Comparison of ENCODE assay signal across 24 cellular contexts in the genomic region with DNA sequence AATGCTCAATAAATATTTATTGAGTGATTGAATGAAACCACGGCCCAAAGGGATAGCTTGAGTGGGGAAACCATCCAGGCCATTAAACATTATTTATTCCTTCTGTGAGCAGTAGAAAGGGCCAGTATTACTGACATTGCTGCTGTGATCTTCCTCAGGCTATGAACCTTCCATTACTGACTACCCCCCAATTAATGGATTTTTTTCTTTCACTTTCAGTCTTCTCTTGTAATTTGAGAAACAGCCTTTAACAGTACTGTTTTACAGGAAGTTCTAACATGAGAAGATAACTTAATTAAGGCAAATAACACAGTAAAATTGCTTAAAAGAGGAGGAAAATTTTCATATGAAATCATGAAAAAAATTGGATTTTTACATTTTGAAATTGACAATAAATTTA.
"Had no signal": no experiment of that assay in that cellular context is flagged by ENCODE, and none has a peak within 500 bp of the region (broad histone marks: within the 10 kb centered on the region; RNA-seq: fewer than 3 reads in every experiment).

No MANE protein-coding gene starts in this region.

- H3K4me1 ChIP-seq: adrenal gland, body of pancreas, left lung, lower lobe of right lung, right lobe of liver, testis, transverse colon had no signal

- H3K4me1 Mint-ChIP-seq: activated CD4-positive, alpha-beta T cell treated with anti-CD3 and anti-CD28 coated beads, Interleukin-2, amount 10 ng/mL, durations not matched to agents 24 days and 14 days; activated naive CD8-positive, alpha-beta T cell treated with anti-CD3 and anti-CD28 coated beads for 36 hours had no signal

- H3K27ac Mint-ChIP-seq: activated CD4-positive, alpha-beta memory T cell treated with anti-CD3 and anti-CD28 coated beads for 36 hours; activated CD4-positive, alpha-beta T cell treated with anti-CD3 and anti-CD28 coated beads, Interleukin-2, amount 10 ng/mL, durations not matched to agents 24 days and 14 days; activated naive CD4-positive, alpha-beta T cell treated with anti-CD3 and anti-CD28 coated beads for 36 hours; activated naive CD8-positive, alpha-beta T cell treated with anti-CD3 and anti-CD28 coated beads for 36 hours; activated T-helper 1 cell treated with anti-CD3 and anti-CD28 coated beads, Interleukin-12 subunit alpha, Interleukin-12 subunit beta, Interleukin-2, Interleukin-4 antibody, amounts not matched to agents 30 ng/mL and 10 ng/mL and 1 ng/mL, durations not matched to agents 14 hours and 24 hours and 36 hours; natural killer cell treated with Interleukin-12 subunit alpha and Interleukin-12 subunit beta and Interleukin-15 and Interleukin-18, amount 100 ng/mL, for 72 hours had no signal

- H3K27me3 ChIP-seq: adrenal gland, body of pancreas, left lung, right lobe of liver, testis, transverse colon had no signal

- H3K9me3 ChIP-seq: adrenal gland, body of pancreas, left lung, lower lobe of right lung, right lobe of liver, testis, transverse colon had no signal

- H3K27me3 Mint-ChIP-seq: activated CD4-positive, alpha-beta memory T cell treated with anti-CD3 and anti-CD28 coated beads for 36 hours; activated CD4-positive, alpha-beta T cell treated with anti-CD3 and anti-CD28 coated beads, Interleukin-2, amount 10 ng/mL, durations not matched to agents 24 days and 14 days; activated naive CD8-positive, alpha-beta T cell treated with anti-CD3 and anti-CD28 coated beads for 36 hours; natural killer cell treated with Interleukin-12 subunit alpha and Interleukin-12 subunit beta and Interleukin-15 and Interleukin-18, amount 100 ng/mL, for 72 hours had no signal

- DNase-seq: activated CD4-positive, alpha-beta memory T cell treated with anti-CD3 and anti-CD28 coated beads for 36 hours; activated CD4-positive, alpha-beta T cell treated with anti-CD3 and anti-CD28 coated beads, Interleukin-2, amount 10 ng/mL, durations not matched to agents 24 days and 14 days; activated CD4-positive, CD25-positive, alpha-beta regulatory T cell treated with anti-CD3 and anti-CD28 coated beads, Interleukin-2, amount 50 U/mL, for 72 hours; activated CD8-positive, alpha-beta memory T cell treated with anti-CD3 and anti-CD28 coated beads, Interleukin-2, amount 50 U/mL, for 4 hours; activated effector memory CD4-positive, alpha-beta T cell treated with anti-CD3 and anti-CD28 coated beads, Interleukin-2, amount 50 U/mL, for 16 hours; activated naive CD4-positive, alpha-beta T cell treated with anti-CD3 and anti-CD28 coated beads for 36 hours; activated naive CD8-positive, alpha-beta T cell treated with anti-CD3 and anti-CD28 coated beads for 36 hours; activated T-cell treated with anti-CD3 and anti-CD28 coated beads, Interleukin-2, amount 50 U/mL, for 1 hour; adrenal gland; aorta; body of pancreas; dermis blood vessel endothelial cell; effector CD4-positive, alpha-beta T cell; left lung; lower lobe of right lung; mucosa of descending colon; right lobe of liver; stimulated activated CD4-positive, alpha-beta T cell treated with anti-CD3 and anti-CD28 coated beads, Interleukin-4, amount 100 ng/mL, for 1 hour; stimulated activated naive CD8-positive, alpha-beta T cell treated with anti-CD3 and anti-CD28 coated beads, Interleukin-15, Interleukin-2, amounts not matched to agents 100 U/mL and 50 U/mL, for 24 hours; testis; transverse colon had no signal

- H3K4me3 Mint-ChIP-seq: activated CD4-positive, alpha-beta memory T cell treated with anti-CD3 and anti-CD28 coated beads for 36 hours; activated CD4-positive, alpha-beta T cell treated with anti-CD3 and anti-CD28 coated beads, Interleukin-2, amount 10 ng/mL, durations not matched to agents 24 days and 14 days; activated naive CD4-positive, alpha-beta T cell treated with anti-CD3 and anti-CD28 coated beads for 36 hours; activated naive CD8-positive, alpha-beta T cell treated with anti-CD3 and anti-CD28 coated beads for 36 hours; activated T-helper 1 cell treated with anti-CD3 and anti-CD28 coated beads, Interleukin-12 subunit alpha, Interleukin-12 subunit beta, Interleukin-2, Interleukin-4 antibody, amounts not matched to agents 30 ng/mL and 10 ng/mL and 1 ng/mL, durations not matched to agents 14 hours and 24 hours and 36 hours; natural killer cell treated with Interleukin-12 subunit alpha and Interleukin-12 subunit beta and Interleukin-15 and Interleukin-18, amount 100 ng/mL, for 72 hours had no signal

- H3K4me3 ChIP-seq: adrenal gland, body of pancreas, left lung, lower lobe of right lung, mucosa of descending colon, right lobe of liver, testis, transverse colon had no signal

- H3K9me3 Mint-ChIP-seq: activated naive CD4-positive, alpha-beta T cell treated with anti-CD3 and anti-CD28 coated beads for 36 hours; activated naive CD8-positive, alpha-beta T cell treated with anti-CD3 and anti-CD28 coated beads for 36 hours; activated T-helper 1 cell treated with anti-CD3 and anti-CD28 coated beads, Interleukin-12 subunit alpha, Interleukin-12 subunit beta, Interleukin-2, Interleukin-4 antibody, amounts not matched to agents 30 ng/mL and 10 ng/mL and 1 ng/mL, durations not matched to agents 14 hours and 24 hours and 36 hours had no signal

- H3K27ac ChIP-seq: adrenal gland, body of pancreas, epithelial cell of prostate, left lung, lower lobe of right lung, right lobe of liver, testis, transverse colon had no signal

- H3K36me3 Mint-ChIP-seq: activated CD4-positive, alpha-beta memory T cell treated with anti-CD3 and anti-CD28 coated beads for 36 hours; activated naive CD8-positive, alpha-beta T cell treated with anti-CD3 and anti-CD28 coated beads for 36 hours; natural killer cell treated with Interleukin-12 subunit alpha and Interleukin-12 subunit beta and Interleukin-15 and Interleukin-18, amount 100 ng/mL, for 72 hours had no signal

- H3K36me3 ChIP-seq: adrenal gland, left lung, lower lobe of right lung, right lobe of liver, transverse colon had no signal
